Comparison of ENCODE assay signal across 29 cellular contexts in genomic region chr6:143803769-143804540, GRCh38. TPM values are rescaled to one million over a fixed set of nuclear protein-coding genes. Genes with fewer than 3 reads are reported as not detected.
A peak's percentile ranks its signal among the peaks of the same experiment; 100 is the strongest.
DNase-seq lines count a peak whose midpoint lies in the region; ATAC-seq and TF ChIP-seq lines count a peak whose summit lies in the region.
"Had no signal": no experiment of that assay in that cellular context is flagged by ENCODE, and none has a peak within 500 bp of the region (broad histone marks: within the 10 kb centered on the region; RNA-seq: fewer than 3 reads in every experiment).

No MANE protein-coding gene starts in this region.

- peaks cover 56% of the 10 kb centered on the region for H3K36me3 Mint-ChIP-seq in stimulated activated naive CD8-positive, alpha-beta T cell treated with anti-CD3 and anti-CD28 coated beads, Interleukin-15, Interleukin-2, amounts not matched to agents 100 ng/mL and 50 ng/mL, for 24 hours (ENCODE audit: low read depth)
- H3K36me3 Mint-ChIP-seq in activated naive CD8-positive, alpha-beta T cell treated with anti-CD3 and anti-CD28 coated beads, Interleukin-2, amount 50 U/mL, for 24 hours (ENCODE audit: low read depth) = peaks cover 58% of the 10 kb centered on the region

- no peak overlapping the region for H3K4me3 ChIP-seq in iPS-20b (ENCODE audit: low read length)
- H3K4me3 ChIP-seq in urinary bladder (ENCODE audit: low read depth, low read length) = no peak overlapping the region
- H3K4me3 ChIP-seq in spleen = no peak overlapping the region
- H3K4me3 ChIP-seq: lung, mucosa of descending colon had no signal

- no peak for TF ChIP-seq POLR2A in spleen (IDR thresholded peaks at IDR 0.05)

- peak overlapping the region; percentile 37; the same call in 1 of the 2 replicates for H3K9ac ChIP-seq in iPS-20b (ENCODE audit: low read depth, low read length)

- H3K36me3 ChIP-seq in iPS-20b (ENCODE audit: insufficient read depth, low read depth, low read length) (peaks cover 29% of the 10 kb centered on the region), urinary bladder (ENCODE audit: insufficient read depth) (peaks cover 3% of the 10 kb centered on the region), spleen (peaks cover 0 to 88% (median 6%) of the 10 kb centered on the region in 6 donors)
- H3K36me3 ChIP-seq: WERI-Rb-1 had no signal

- peaks cover 69% of the 10 kb centered on the region for H3K4me1 Mint-ChIP-seq in stimulated activated naive CD8-positive, alpha-beta T cell treated with anti-CD3 and anti-CD28 coated beads, Interleukin-15, Interleukin-2, amounts not matched to agents 100 ng/mL and 50 ng/mL, for 24 hours (ENCODE audit: low read depth)
- peaks cover 64% of the 10 kb centered on the region for H3K4me1 Mint-ChIP-seq in activated naive CD8-positive, alpha-beta T cell treated with anti-CD3 and anti-CD28 coated beads, Interleukin-2, amount 50 U/mL, for 24 hours
- H3K4me1 Mint-ChIP-seq: B cell had no signal

- H3K9me3 ChIP-seq in iPS-20b (ENCODE audit: insufficient read depth, low read depth, low read length) (no peaks in the 10 kb centered on the region; the same call in 1 of the 2 replicates), spleen (peaks cover 0 to 21% (median 11%) of the 10 kb centered on the region in 8 donors)

- peaks cover 18% of the 10 kb centered on the region for H3K9me3 Mint-ChIP-seq in stimulated activated naive CD8-positive, alpha-beta T cell treated with anti-CD3 and anti-CD28 coated beads, Interleukin-15, Interleukin-2, amounts not matched to agents 100 ng/mL and 50 ng/mL, for 24 hours
- H3K9me3 Mint-ChIP-seq in activated naive CD8-positive, alpha-beta T cell treated with anti-CD3 and anti-CD28 coated beads, Interleukin-2, amount 50 U/mL, for 24 hours = peaks cover 36% of the 10 kb centered on the region

- H3K27me3 Mint-ChIP-seq in stimulated activated naive CD8-positive, alpha-beta T cell treated with anti-CD3 and anti-CD28 coated beads, Interleukin-15, Interleukin-2, amounts not matched to agents 100 ng/mL and 50 ng/mL, for 24 hours = no peaks in the 10 kb centered on the region
- no peaks in the 10 kb centered on the region for H3K27me3 Mint-ChIP-seq in activated naive CD8-positive, alpha-beta T cell treated with anti-CD3 and anti-CD28 coated beads, Interleukin-2, amount 50 U/mL, for 24 hours
- H3K27me3 Mint-ChIP-seq: B cell; CD4-positive, alpha-beta memory T cell; natural killer cell treated with Interleukin-12 subunit alpha and Interleukin-12 subunit beta and Interleukin-15 and Interleukin-18, amount 100 ng/mL, for 72 hours; stimulated activated memory B cell treated with anti-CD40 and anti-IgM and Interleukin-4, amounts not matched to agents 10 μg/mL and 1 μg/mL and 100 μg/mL, for 72 hours; type B pancreatic cell had no signal

- H3K4me3 Mint-ChIP-seq in stimulated activated naive CD8-positive, alpha-beta T cell treated with anti-CD3 and anti-CD28 coated beads, Interleukin-15, Interleukin-2, amounts not matched to agents 100 ng/mL and 50 ng/mL, for 24 hours = no peak overlapping the region
- H3K4me3 Mint-ChIP-seq in activated naive CD8-positive, alpha-beta T cell treated with anti-CD3 and anti-CD28 coated beads, Interleukin-2, amount 50 U/mL, for 24 hours = no peak overlapping the region
- H3K4me3 Mint-ChIP-seq: B cell; CD4-positive, alpha-beta memory T cell; natural killer cell treated with Interleukin-12 subunit alpha and Interleukin-12 subunit beta and Interleukin-15 and Interleukin-18, amount 100 ng/mL, for 72 hours; stimulated activated memory B cell treated with anti-CD40 and anti-IgM and Interleukin-4, amounts not matched to agents 10 μg/mL and 1 μg/mL and 100 μg/mL, for 72 hours; type B pancreatic cell had no signal

- H3K4me1 ChIP-seq in iPS-20b (ENCODE audit: insufficient read depth, low read length) (peaks cover 7% of the 10 kb centered on the region; the same call in 1 of the 2 replicates), urinary bladder (ENCODE audit: insufficient read depth) (no peaks in the 10 kb centered on the region), spleen (peaks cover 0 to 27% (median 4%) of the 10 kb centered on the region in 6 donors)

- 84% methylated on average over 9 of the region's 9 CpGs for WGBS in urinary bladder
- WGBS in spleen, 5 donors = 83 to 96% (median 87%) methylated on average over 9 of the region's 9 CpGs

- H3K27ac ChIP-seq in iPS-20b (ENCODE audit: low read length) = peak overlapping the region; percentile 73
- peak overlapping the region; percentile 23 for H3K27ac ChIP-seq in urinary bladder (ENCODE audit: low read depth)
- no peak overlapping the region for H3K27ac ChIP-seq in spleen
- H3K27ac ChIP-seq: HL-60, WERI-Rb-1 had no signal

- no peak for ATAC-seq in stimulated activated naive CD8-positive, alpha-beta T cell treated with anti-CD3 and anti-CD28 coated beads, Interleukin-15, Interleukin-2, amounts not matched to agents 100 U/mL and 50 U/mL, for 24 hours
- ATAC-seq in activated naive CD8-positive, alpha-beta T cell treated with anti-CD3 and anti-CD28 coated beads, Interleukin-2, amount 50 U/mL, for 24 hours = no peak
- ATAC-seq: mucosa of descending colon; natural killer cell treated with Interleukin-12 subunit alpha and Interleukin-12 subunit beta and Interleukin-15 and Interleukin-18, amount 100 ng/mL, for 72 hours; stimulated activated memory B cell treated with anti-CD40 and anti-IgM and Interleukin-4, amounts not matched to agents 10 μg/mL and 1 μg/mL and 100 μg/mL, for 72 hours had no signal

- no peak for DNase-seq in stimulated activated naive CD8-positive, alpha-beta T cell treated with anti-CD3 and anti-CD28 coated beads, Interleukin-15, Interleukin-2, amounts not matched to agents 100 U/mL and 50 U/mL, for 24 hours
- no peak for DNase-seq in activated naive CD8-positive, alpha-beta T cell treated with anti-CD3 and anti-CD28 coated beads, Interleukin-2, amount 50 U/mL, for 24 hours
- DNase-seq in spleen = no peak
- no peak for DNase-seq in T-helper 1 cell
- no peak for DNase-seq in NCI-H2227 treated with DMSO at 0.1 percent for 48 hours (lab: John Stamatoyannopoulos, UW)
- DNase-seq: ACHN; activated CD4-positive, alpha-beta T cell treated with anti-CD3 and anti-CD28 coated beads, Interleukin-2, amount 50 U/mL, for 1 hour; activated naive CD4-positive, alpha-beta T cell treated with anti-CD3 and anti-CD28 coated beads, Interleukin-2, amount 50 U/mL, for 16 hours; aorta; CD4-positive, alpha-beta memory T cell; DND-41; mucosa of descending colon; NCI-H1436 treated with DMSO at 0.1 percent for 48 hours; NCI-H2107; NCI-H446; NCI-H774; SIG-M5; SW 1271; T-helper 9 cell; WERI-Rb-1 had no signal

- H3K27ac Mint-ChIP-seq in stimulated activated naive CD8-positive, alpha-beta T cell treated with anti-CD3 and anti-CD28 coated beads, Interleukin-15, Interleukin-2, amounts not matched to agents 100 ng/mL and 50 ng/mL, for 24 hours = peak overlapping the region; percentile 98
- H3K27ac Mint-ChIP-seq in activated naive CD8-positive, alpha-beta T cell treated with anti-CD3 and anti-CD28 coated beads, Interleukin-2, amount 50 U/mL, for 24 hours = peak overlapping the region; percentile 99
- H3K27ac Mint-ChIP-seq: B cell; natural killer cell treated with Interleukin-12 subunit alpha and Interleukin-12 subunit beta and Interleukin-15 and Interleukin-18, amount 100 ng/mL, for 72 hours; type B pancreatic cell had no signal

- no peaks in the 10 kb centered on the region for H3K27me3 ChIP-seq in iPS-20b (ENCODE audit: insufficient read depth, low read length)
- H3K27me3 ChIP-seq in spleen (replicated peaks in 1 of 7) = no peaks in the 10 kb centered on the region

- intact Hi-C loops in spleen (cut with DNase I; ENCODE audit: low total_unique reads) = no loop called here

- no peak for TF ChIP-seq CTCF in spleen (IDR thresholded peaks at IDR 0.05 in 8 of 11, conservative IDR thresholded peaks at IDR 0.05 in 3 of 11)

RNA-seq across cellular contexts. Expression of gene LTV1, which starts 39.2 kb away (rescaled TPM):
- total RNA-seq in urinary bladder (22.0 TPM), spleen (10 to 100 TPM; 12.4 to 25.8 (median 19.0) TPM)
- polyA plus RNA-seq in urinary bladder (25.7 TPM), spleen (10 to 100 TPM; 21.4 to 24.5 (median 23.9) TPM)

Comparison
In these comparisons a context has a peak if more than half of its experiments do, and no peak if none do; other contexts are left out.
1. H3K27ac ChIP-seq: peak in iPS-20b (single experiment) and urinary bladder (single experiment); none in spleen (0 of 8).